Comparison of ENCODE assay signal across 20 cellular contexts in the genomic region with DNA sequence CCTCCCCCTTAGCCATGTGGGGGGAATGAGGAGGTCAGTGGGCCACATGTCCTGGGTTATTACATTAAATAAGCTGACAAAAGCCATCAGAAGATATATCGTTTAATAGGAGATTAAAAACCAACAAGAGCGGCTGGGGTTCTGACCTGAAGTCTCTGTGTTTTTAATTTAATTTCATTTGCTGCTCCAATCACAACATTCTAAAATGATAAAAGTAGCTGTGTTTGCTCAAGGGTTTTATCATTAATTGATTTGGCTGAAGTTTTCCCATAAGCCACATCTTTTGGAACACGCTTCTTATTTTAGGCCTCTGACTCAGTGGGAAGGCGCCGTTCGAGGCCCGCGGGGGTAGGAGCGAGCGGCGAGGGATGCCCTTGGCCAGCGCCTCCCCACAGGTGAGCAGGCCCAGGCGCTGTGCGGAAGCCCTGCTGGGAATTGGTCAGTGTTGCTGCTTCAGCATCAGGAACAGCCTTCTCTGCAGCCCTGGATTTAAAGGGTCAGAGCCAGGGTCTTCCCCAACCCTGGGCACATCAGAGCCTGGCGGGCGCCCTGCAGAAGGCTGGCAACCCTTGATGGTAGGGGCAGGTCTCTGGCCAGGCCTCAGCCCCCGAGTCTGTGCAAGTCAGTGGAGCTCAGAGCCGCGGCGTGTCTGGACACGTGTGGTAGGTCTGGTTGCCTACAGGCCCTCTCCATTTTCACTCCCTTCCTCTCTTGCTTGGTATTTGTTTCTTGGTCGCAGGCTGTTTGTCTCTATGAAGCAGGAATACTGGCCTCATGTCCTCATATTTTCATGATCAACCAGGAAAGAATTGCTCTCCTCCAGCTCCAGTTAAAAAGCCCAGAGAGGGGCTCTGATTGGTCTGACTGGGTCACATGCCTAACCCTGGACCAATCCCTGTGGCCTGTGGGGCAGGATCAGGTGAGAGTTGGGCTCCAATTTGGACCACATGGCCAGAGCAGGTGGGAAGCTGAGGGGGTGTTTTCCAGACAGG. TPM values are rescaled to one million over a fixed set of nuclear protein-coding genes. Genes with fewer than 3 reads are reported as not detected.
"Had no signal": no experiment of that assay in that cellular context is flagged by ENCODE, and none has a peak within 500 bp of the region (broad histone marks: within the 10 kb centered on the region; RNA-seq: fewer than 3 reads in every experiment).

No MANE protein-coding gene starts in this region.

- H3K9ac ChIP-seq: parathyroid adenoma had no signal

- H2AFZ ChIP-seq: parathyroid adenoma had no signal

- H3K4me1 ChIP-seq: parathyroid adenoma had no signal

- H3K4me3 ChIP-seq: thoracic aorta had no signal

- DNase-seq: activated CD4-positive, alpha-beta T cell treated with anti-CD3 and anti-CD28 coated beads, Interleukin-2, amount 10 ng/mL, durations not matched to agents 24 days and 14 days; activated naive CD4-positive, alpha-beta T cell treated with Interleukin-2 at 50 U/mL for 16 hours; central memory CD4-positive, alpha-beta T cell; cortex of kidney; effector memory CD4-positive, alpha-beta T cell; hippocampal formation; retina; stimulated activated CD4-positive, alpha-beta T cell treated with anti-CD3 and anti-CD28 coated beads, Interleukin-15, amount 100 ng/mL, for 24 hours; stimulated activated CD4-positive, alpha-beta T cell treated with anti-CD3 and anti-CD28 coated beads, Interleukin-4, amount 100 ng/mL, for 24 hours; stimulated activated naive CD8-positive, alpha-beta T cell treated with anti-CD3 and anti-CD28 coated beads, Interleukin-15, amount 100 ng/mL, for 72 hours; T-helper 9 cell had no signal

- H3K79me2 ChIP-seq: parathyroid adenoma had no signal

- H3K9me3 ChIP-seq: thoracic aorta had no signal

- ATAC-seq: stimulated activated naive CD8-positive, alpha-beta T cell treated with anti-CD3 and anti-CD28 coated beads, Interleukin-15, amount 100 ng/mL, for 72 hours had no signal

- H3K36me3 ChIP-seq: thoracic aorta had no signal

- H3K27ac ChIP-seq: parathyroid adenoma, thoracic aorta had no signal

RNA-seq across cellular contexts. Expression of gene MLN, which starts 30.9 kb away (rescaled TPM):
- total RNA-seq: activated CD4-positive, alpha-beta T cell treated with anti-CD3 and anti-CD28 coated beads, Interleukin-2, amount 10 ng/mL, durations not matched to agents 24 days and 14 days; activated T-helper 1 cell treated with anti-CD3 and anti-CD28 coated beads, Interleukin-12 subunit alpha, Interleukin-12 subunit beta, Interleukin-2, Interleukin-4 antibody, amounts not matched to agents 30 ng/mL and 10 ng/mL and 1 ng/mL, durations not matched to agents 14 hours and 24 hours and 36 hours; epithelial cell of proximal tubule; lower leg skin; myocyte; neural crest cell; skeletal muscle tissue; thoracic aorta; urinary bladder had no signal
- polyA plus RNA-seq: urinary bladder had no signal
